17 cellular contexts compared by ENCODE assay signal in the genomic region with DNA sequence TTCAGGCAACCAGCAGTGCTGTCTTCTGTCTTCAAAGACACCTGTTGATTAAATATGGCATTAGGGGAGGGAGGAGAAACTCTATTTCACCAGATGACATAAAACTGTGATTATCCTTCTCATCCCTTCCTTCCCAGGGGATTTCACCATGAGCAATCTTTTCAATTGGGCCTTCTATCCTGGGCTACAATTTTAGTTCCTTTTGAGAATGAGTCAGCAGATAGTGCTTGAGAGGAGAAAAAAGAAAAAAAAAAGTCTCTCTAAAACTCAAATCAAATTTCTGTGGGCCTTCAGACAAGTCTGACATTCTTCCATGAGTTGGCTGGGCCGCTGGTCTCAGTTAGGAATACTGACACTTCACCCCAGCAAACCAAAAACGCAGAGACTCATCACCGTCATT. TPM values are rescaled to one million over a fixed set of nuclear protein-coding genes. Genes with fewer than 3 reads are reported as not detected.
DNase-seq lines count a peak whose midpoint lies in the region; TF ChIP-seq lines count a peak whose summit lies in the region.
"Had no signal": no experiment of that assay in that cellular context is flagged by ENCODE, and none has a peak within 500 bp of the region (broad histone marks: within the 10 kb centered on the region; RNA-seq: fewer than 3 reads in every experiment).

No MANE protein-coding gene starts in this region.

- H3K27me3 Mint-ChIP-seq in CD4-positive, alpha-beta memory T cell = no peaks in the 10 kb centered on the region

- intact Hi-C loops in CD4-positive, alpha-beta memory T cell (cut with micrococcal nuclease) = no loop called here
- intact Hi-C loops in esophagus squamous epithelium (cut with DNase I) = no loop called here

- no peak for TF ChIP-seq POLR2A in esophagus squamous epithelium (IDR thresholded peaks at IDR 0.05)

- no peaks in the 10 kb centered on the region for H3K9me3 Mint-ChIP-seq in CD4-positive, alpha-beta memory T cell

- H3K36me3 ChIP-seq in CD4-positive, alpha-beta memory T cell (ENCODE audit: insufficient read depth, low read length) = peaks cover 11% of the 10 kb centered on the region
- H3K36me3 ChIP-seq in SJSA1 = no peaks in the 10 kb centered on the region
- H3K36me3 ChIP-seq in esophagus squamous epithelium = no peaks in the 10 kb centered on the region
- H3K36me3 ChIP-seq: colonic mucosa, sigmoid colon had no signal

- peaks cover 100% of the 10 kb centered on the region for H3K4me1 ChIP-seq in CD4-positive, alpha-beta memory T cell (ENCODE audit: insufficient read depth, low read length)
- H3K4me1 ChIP-seq in SJSA1 (replicated peaks) (peaks cover 10% of the 10 kb centered on the region), esophagus squamous epithelium (peaks cover 0 to 33% (median 6%) of the 10 kb centered on the region in 3 donors)
- H3K4me1 ChIP-seq: colonic mucosa had no signal

- H3K27me3 ChIP-seq in AG04450 (ENCODE audit: control insufficient read depth, insufficient read depth, low read length) = no peaks in the 10 kb centered on the region
- no peaks in the 10 kb centered on the region for H3K27me3 ChIP-seq in CD4-positive, alpha-beta memory T cell (ENCODE audit: insufficient read depth, low read length)
- H3K27me3 ChIP-seq in SJSA1 (replicated peaks) = no peaks in the 10 kb centered on the region
- peaks cover 0 to 24% (median 0%) of the 10 kb centered on the region in 4 donors for H3K27me3 ChIP-seq in esophagus squamous epithelium

- in situ Hi-C loops in GM13977 (cut with MboI; ENCODE audit: low pct_unique_long_range_greater_than_20kb, low sequenced_read_pairs, unreplicated experiment) = no loop called here

- POLR2A ChIA-PET in AG04450 (lab: Yijun Ruan, JAX) = no interaction called here
- POLR2A ChIA-PET in CD4-positive, alpha-beta memory T cell (lab: Charles Lee; ENCODE audit: partially characterized antibody) = no interaction called here

- H3K4me1 Mint-ChIP-seq in CD4-positive, alpha-beta memory T cell = peaks cover 82 to 100% (median 91%) of the 10 kb centered on the region in 4 donors

- H3K27ac ChIP-seq in AG04450 (ENCODE audit: low read depth, low read length) = peak overlapping the region; percentile 42
- H3K27ac ChIP-seq in CD4-positive, alpha-beta memory T cell (ENCODE audit: low read depth, low read length) = no peak overlapping the region
- 0 out of 2 replicates have a peak overlapping the region, but pooled peaks have one; percentile 19 for H3K27ac ChIP-seq in SJSA1
- H3K27ac ChIP-seq in esophagus squamous epithelium = no peak overlapping the region
- H3K27ac ChIP-seq: colonic mucosa, KMS-11, sigmoid colon, SK-N-MC had no signal

- CTCF ChIA-PET in AG04450 (lab: Charles Lee) = no interaction called here
- CTCF ChIA-PET in CD4-positive, alpha-beta memory T cell (lab: Charles Lee; ENCODE audit: partially characterized antibody) = no interaction called here

- DNase-seq in AG04450 (ENCODE audit: low read depth, low spot score) (no peak), SJSA1 (ENCODE audit: low read depth in 1 of 2, low spot score in 2 of 2) (no peak), fibroblast of peridontal ligament (ENCODE audit: extremely low read depth) (peak; percentile 56), esophagus squamous epithelium (lab: John Stamatoyannopoulos, UW) (no peak), GM13977 (ENCODE audit: low spot score) (no peak), NAMALWA (ENCODE audit: low spot score) (no peak), GM19238 (ENCODE audit: insufficient read length, low spot score) (no peak)
- no peak for DNase-seq in CD4-positive, alpha-beta memory T cell
- DNase-seq: activated naive CD4-positive, alpha-beta T cell treated with anti-CD3 and anti-CD28 coated beads, Interleukin-2, amount 50 U/mL, for 16 hours; Calu3; colonic mucosa; islet precursor cell; NCI-H2081; NK-92 treated with Interleukin-12 subunit alpha and Interleukin-12 subunit beta, amount 100 ng/mL, for 24 hours; sigmoid colon had no signal

- peak overlapping the region in 4 of 7 donors; percentile 37 to 55 (median 48) for H3K27ac Mint-ChIP-seq in CD4-positive, alpha-beta memory T cell

- TF ChIP-seq CTCF in AG04450 (IDR thresholded peaks at IDR 0.05; ENCODE audit: low read depth, low read length) = no peak
- TF ChIP-seq CTCF in esophagus squamous epithelium (IDR thresholded peaks at IDR 0.05) = no peak
- no peak for TF ChIP-seq CTCF in GM13977 (IDR thresholded peaks at IDR 0.05; ENCODE audit: extremely low read depth, insufficient read depth, missing control alignments)

- H3K9me3 ChIP-seq in AG04450 (ENCODE audit: control insufficient read depth, insufficient read depth, low read length) (no peaks in the 10 kb centered on the region), SJSA1 (replicated peaks) (no peaks in the 10 kb centered on the region), esophagus squamous epithelium (no peaks in the 10 kb centered on the region)
- H3K9me3 ChIP-seq in CD4-positive, alpha-beta memory T cell (ENCODE audit: control insufficient read depth in 1 of 2, low read length in 2 of 2) = no peaks in the 10 kb centered on the region
- H3K9me3 ChIP-seq: colonic mucosa, sigmoid colon had no signal

- peaks cover 57 to 74% of the 10 kb centered on the region in 2 donors for H3K36me3 Mint-ChIP-seq in CD4-positive, alpha-beta memory T cell

- H3K4me3 ChIP-seq in AG04450 (ENCODE audit: low read depth, low read length) = no peak overlapping the region
- no peak overlapping the region for H3K4me3 ChIP-seq in CD4-positive, alpha-beta memory T cell (ENCODE audit: low read length in 2 of 2)
- no peak overlapping the region for H3K4me3 ChIP-seq in SJSA1
- H3K4me3 ChIP-seq in esophagus squamous epithelium = no peak overlapping the region
- H3K4me3 ChIP-seq: colonic mucosa, sigmoid colon, SK-N-MC had no signal

- peak overlapping the region in 6 of 8 donors; percentile 2 to 71 (median 58) for H3K4me3 Mint-ChIP-seq in CD4-positive, alpha-beta memory T cell

- 75 to 79% methylated on average over 3 of the region's 3 CpGs for WGBS in esophagus squamous epithelium, 2 donors

RNA-seq across cellular contexts. Expression of a gene that starts 7.2 kb away (rescaled TPM):
- 11.9 and 13.1 TPM in 2 replicates for polyA plus RNA-seq in AG04450 (2011; rRNA removed)
- 49.1 and 67.4 TPM in 2 replicates for polyA minus RNA-seq in AG04450 (2011; rRNA and poly(A)+ RNA removed)
- 100 to 1,000 TPM; 112 to 122 TPM for total RNA-seq in CD4-positive, alpha-beta memory T cell
- polyA plus RNA-seq in CD4-positive, alpha-beta memory T cell = 10 to 100 TPM; 54.6 to 93.1 TPM
- 8.4 and 10.7 TPM in 2 replicates for total RNA-seq in SJSA1 (2014; rRNA removed; shearing (Covaris generic))
- total RNA-seq in esophagus squamous epithelium = 10 to 100 TPM in 2 of 4 donors, 1 to 10 TPM in 2; 1.5 to 24.6 (median 7.4) TPM

Comparison
In these comparisons a context has a peak if more than half of its experiments do, and no peak if none do; other contexts are left out.
1. H3K27ac ChIP-seq: peak in AG04450 (single experiment) and SJSA1 (single experiment); none in CD4-positive, alpha-beta memory T cell (single experiment) and esophagus squamous epithelium (0 of 4).